19 cellular contexts compared by ENCODE assay signal in the genomic region with DNA sequence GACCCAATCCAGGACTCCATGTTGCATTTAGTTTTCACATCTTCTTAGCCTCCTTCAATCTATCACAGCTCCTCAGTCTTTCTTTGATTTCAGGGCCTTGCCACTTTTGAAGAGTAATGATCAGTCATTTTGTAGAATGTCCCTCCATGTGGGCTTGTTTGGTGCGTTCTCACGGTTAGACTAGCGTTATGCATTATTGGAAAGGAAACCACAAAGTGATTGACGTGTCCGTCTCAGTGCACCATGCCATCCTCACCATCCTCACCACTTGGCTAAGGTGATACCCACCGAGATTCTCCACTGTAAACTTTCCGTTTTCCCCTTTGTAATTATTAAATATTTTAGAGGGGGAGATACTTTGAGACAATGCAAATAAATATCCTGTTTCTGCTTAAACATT. TPM values are rescaled to one million over a fixed set of nuclear protein-coding genes. Genes with fewer than 3 reads are reported as not detected.
DNase-seq lines count a peak whose midpoint lies in the region; ATAC-seq, FAIRE-seq and TF ChIP-seq lines count a peak whose summit lies in the region.
"Had no signal": no experiment of that assay in that cellular context is flagged by ENCODE, and none has a peak within 500 bp of the region (broad histone marks: within the 10 kb centered on the region; RNA-seq: fewer than 3 reads in every experiment).

No MANE protein-coding gene starts in this region.

- H3K79me2 ChIP-seq in GM23338 (replicated peaks; ENCODE audit: insufficient read depth) (no peaks in the 10 kb centered on the region), H1 (ENCODE audit: control insufficient read depth in 1 of 2, insufficient read depth in 2 of 2, low read length in 2 of 2) (no peaks in the 10 kb centered on the region), mesendoderm (ENCODE audit: control insufficient read depth, insufficient read depth, low read length) (no peaks in the 10 kb centered on the region), Karpas-422 (ENCODE audit: low read length) (no peaks in the 10 kb centered on the region)

- H3K4me2 ChIP-seq in GM23338 (peak overlapping the region; percentile 58; the same call in 1 of the 2 replicates), H1 (ENCODE audit: insufficient read depth in 1 of 2, low read depth in 2 of 2, low read length in 2 of 2) (no peak overlapping the region), mesendoderm (ENCODE audit: low read length) (no peak overlapping the region), Karpas-422 (ENCODE audit: low read depth, low read length, poor library complexity, severe bottlenecking) (no peak overlapping the region)
- H3K4me2 ChIP-seq: KMS-11 had no signal

- H4K91ac ChIP-seq in H1 (replicated peaks; ENCODE audit: insufficient read length, low read length): peak overlapping the region; percentile 78

- H2BK5ac ChIP-seq in H1 (ENCODE audit: low read depth, low read length) (no peak overlapping the region), mesendoderm (ENCODE audit: low read length) (no peak overlapping the region)

- H3K36me3 Mint-ChIP-seq in CD8-positive, alpha-beta memory T cell: peaks cover 0 to under 1% (median 0%) of the 10 kb centered on the region in 3 donors
- peaks cover 22% of the 10 kb centered on the region; the same call in 2 of the 3 replicates for H3K36me3 Mint-ChIP-seq in GM23338 (ENCODE audit: low read depth)
- no peaks in the 10 kb centered on the region for H3K36me3 Mint-ChIP-seq in osteocyte (ENCODE audit: unreplicated experiment)
- H3K36me3 Mint-ChIP-seq: CD14-positive monocyte; CD8-positive, alpha-beta T cell had no signal

- H2BK120ac ChIP-seq in H1 (replicated peaks; ENCODE audit: low read depth, low read length) (no peak overlapping the region), mesendoderm (ENCODE audit: low read depth, low read length) (no peak overlapping the region)

- H4K8ac ChIP-seq in H1 (ENCODE audit: extremely low read depth, insufficient read depth, low read length): no peak overlapping the region
- no peak overlapping the region for H4K8ac ChIP-seq in mesendoderm (ENCODE audit: low read depth, low read length)

- peaks cover 4% of the 10 kb centered on the region; the same call in 1 of the 2 replicates for H3K9me2 ChIP-seq in GM23338 (ENCODE audit: insufficient read depth)
- no peaks in the 10 kb centered on the region for H3K9me2 ChIP-seq in Karpas-422 (replicated peaks; ENCODE audit: insufficient read depth, low read length)

- no peak overlapping the region for H2AFZ ChIP-seq in GM23338
- no peak overlapping the region for H2AFZ ChIP-seq in H1 (ENCODE audit: low read length)
- no peak overlapping the region for H2AFZ ChIP-seq in Karpas-422 (ENCODE audit: low read length)

- H3K27me3 ChIP-seq in CD8-positive, alpha-beta memory T cell (ENCODE audit: insufficient read depth, low read length, poor library complexity, severe bottlenecking): no peaks in the 10 kb centered on the region
- H3K27me3 ChIP-seq in GM23338 (ENCODE audit: insufficient read depth) (no peaks in the 10 kb centered on the region), H1 (replicated peaks in 1 of 4; ENCODE audit: control insufficient read depth in 3 of 4, extremely low read depth in 1 of 4, insufficient read depth in 3 of 4, low read length in 3 of 4) (no peaks in the 10 kb centered on the region; a peak in 1 of 7 replicates), ascending aorta (no peaks in the 10 kb centered on the region), mesendoderm (ENCODE audit: insufficient read depth, low read length, poor library complexity) (no peaks in the 10 kb centered on the region), Karpas-422 (ENCODE audit: low read length) (no peaks in the 10 kb centered on the region), gastrocnemius medialis (peaks cover 0 to 5% (median 3%) of the 10 kb centered on the region in 3 donors)

- H3K4ac ChIP-seq in H1 (replicated peaks; ENCODE audit: insufficient read length, low read depth, low read length): peak overlapping the region; percentile 71
- no peak overlapping the region for H3K4ac ChIP-seq in mesendoderm (ENCODE audit: low read depth, low read length)

- no peak overlapping the region for H3K14ac ChIP-seq in H1 (ENCODE audit: insufficient read length)

- H2BK12ac ChIP-seq in H1 (ENCODE audit: low read depth, low read length): no peak overlapping the region; the same call in 1 of the 2 replicates

- no peaks in the 10 kb centered on the region for H3K79me1 ChIP-seq in H1 (ENCODE audit: low read depth, low read length)
- no peaks in the 10 kb centered on the region for H3K79me1 ChIP-seq in mesendoderm (ENCODE audit: low read length)

- in situ Hi-C loops in gastrocnemius medialis (cut with MboI; ENCODE audit: low sequenced_read_pairs in 4 of 4): no loop called here

- H2AK5ac ChIP-seq in H1 (ENCODE audit: low read depth, low read length) (no peak overlapping the region), mesendoderm (ENCODE audit: low read length) (no peak overlapping the region)

- no peak overlapping the region for H3K18ac ChIP-seq in H1 (ENCODE audit: extremely low read depth, low read length)
- H3K18ac ChIP-seq in mesendoderm (ENCODE audit: low read length): no peak overlapping the region

- peak overlapping the region in 6 of 7 donors; percentile 2 to 45 (median 24) for H3K4me3 Mint-ChIP-seq in CD8-positive, alpha-beta memory T cell
- H3K4me3 Mint-ChIP-seq in GM23338 (no peak overlapping the region), osteocyte (ENCODE audit: unreplicated experiment) (no peak overlapping the region)
- H3K4me3 Mint-ChIP-seq: CD14-positive monocyte; CD8-positive, alpha-beta T cell had no signal

- no peaks in the 10 kb centered on the region for H3K23me2 ChIP-seq in H1 (ENCODE audit: low read depth, low read length)

- no peaks in the 10 kb centered on the region for H3F3A ChIP-seq in GM23338 (replicated peaks; ENCODE audit: low read depth)

- H3K9me3 ChIP-seq in CD8-positive, alpha-beta memory T cell (ENCODE audit: low read length): no peaks in the 10 kb centered on the region
- H3K9me3 ChIP-seq in H1 (ENCODE audit: insufficient read depth in 2 of 2, low read depth in 1 of 2, low read length in 1 of 2) (peaks cover 4 to 5% of the 10 kb centered on the region in 2 experiments; a peak in 2 of 4 replicates), ascending aorta (no peaks in the 10 kb centered on the region), Karpas-422 (ENCODE audit: low read length) (no peaks in the 10 kb centered on the region), gastrocnemius medialis (no peaks in the 10 kb centered on the region)
- H3K9me3 ChIP-seq: BE2C, HAP-1 had no signal

- H3K56ac ChIP-seq in H1 (replicated peaks; ENCODE audit: insufficient read length, low read depth, low read length) (no peak overlapping the region), mesendoderm (ENCODE audit: low read length) (no peak overlapping the region)

- H3K27ac ChIP-seq in CD8-positive, alpha-beta memory T cell (ENCODE audit: low read depth, low read length): no peak overlapping the region
- H3K27ac ChIP-seq in GM23338 (ENCODE audit: low read depth) (no peak overlapping the region), H1 (ENCODE audit: low read depth, low read length) (no peak overlapping the region), ascending aorta (no peak overlapping the region), mesendoderm (ENCODE audit: low read depth, low read length) (no peak overlapping the region), Karpas-422 (ENCODE audit: low read length) (no peak overlapping the region), gastrocnemius medialis (no peak overlapping the region)
- H3K27ac ChIP-seq: KMS-11 had no signal

- H3K9ac ChIP-seq in H1 (replicated peaks in 1 of 4; ENCODE audit: extremely low read depth in 1 of 4, low read depth in 3 of 4, low read length in 3 of 4): no peak overlapping the region
- H3K9ac ChIP-seq in mesendoderm (ENCODE audit: low read length): no peak overlapping the region
- H3K9ac ChIP-seq in Karpas-422 (ENCODE audit: low read length): no peak overlapping the region
- H3K9ac ChIP-seq: KMS-11 had no signal

- peaks cover 20 to 22% (median 20%) of the 10 kb centered on the region in 3 donors for H3K4me1 Mint-ChIP-seq in CD8-positive, alpha-beta memory T cell
- H3K4me1 Mint-ChIP-seq in GM23338: peaks cover 29% of the 10 kb centered on the region
- H3K4me1 Mint-ChIP-seq in osteocyte (ENCODE audit: unreplicated experiment): no peaks in the 10 kb centered on the region
- H3K4me1 Mint-ChIP-seq: CD14-positive monocyte had no signal

- POLR2A ChIA-PET in CD8-positive, alpha-beta memory T cell (lab: Charles Lee): no interaction called here
- POLR2A ChIA-PET in H1 (lab: Charles Lee; ENCODE audit: partially characterized antibody): interaction anchor here (1.4 kb wide), 1 partner anchor 20 kb away, joined by 4 read pairs; no protein-coding TSS in a partner anchor

- H3K36me3 ChIP-seq in CD8-positive, alpha-beta memory T cell (ENCODE audit: insufficient read depth, low read length): no peaks in the 10 kb centered on the region
- H3K36me3 ChIP-seq in GM23338 (ENCODE audit: insufficient read depth) (no peaks in the 10 kb centered on the region), H1 (ENCODE audit: control insufficient read depth in 2 of 4, insufficient read depth in 4 of 4, low read length in 3 of 4) (no peaks in the 10 kb centered on the region), ascending aorta (no peaks in the 10 kb centered on the region), mesendoderm (ENCODE audit: control insufficient read depth, insufficient read depth, low read length) (no peaks in the 10 kb centered on the region), Karpas-422 (ENCODE audit: insufficient read depth, low read length) (no peaks in the 10 kb centered on the region), gastrocnemius medialis (no peaks in the 10 kb centered on the region)
- H3K36me3 ChIP-seq: BE2C, HAP-1 had no signal

- no peak for TF ChIP-seq RAD21 in H1 (IDR thresholded peaks at IDR 0.05 in 1 of 2, conservative IDR thresholded peaks at IDR 0.05 in 1 of 2; ENCODE audit: low read depth in 2 of 2, low read length in 2 of 2)

- H3K23ac ChIP-seq in H1 (ENCODE audit: insufficient read length) (no peak overlapping the region), mesendoderm (ENCODE audit: low read length) (no peak overlapping the region)

- FAIRE-seq in H1 (lab: Jason Lieb, UNC): no peak
- FAIRE-seq: A204.1, G401.6, GM12892 had no signal

- intact Hi-C loops in ascending aorta (cut with DNase I) (no loop called here), gastrocnemius medialis (cut with DNase I; ENCODE audit: low total_unique reads) (no loop called here)

- H3K9me3 Mint-ChIP-seq in CD8-positive, alpha-beta memory T cell: peaks cover 0 to 2% (median 0%) of the 10 kb centered on the region in 5 donors
- H3K9me3 Mint-ChIP-seq in GM23338: peaks cover 26% of the 10 kb centered on the region
- no peaks in the 10 kb centered on the region for H3K9me3 Mint-ChIP-seq in osteocyte (ENCODE audit: unreplicated experiment)
- H3K9me3 Mint-ChIP-seq: CD8-positive, alpha-beta T cell had no signal

- H3K27me3 Mint-ChIP-seq in CD8-positive, alpha-beta memory T cell: peaks cover 13 to 27% of the 10 kb centered on the region in 2 donors
- H3K27me3 Mint-ChIP-seq in GM23338 (ENCODE audit: insufficient read depth, low read depth, poor library complexity): peaks cover 5% of the 10 kb centered on the region
- peaks cover 26% of the 10 kb centered on the region for H3K27me3 Mint-ChIP-seq in osteocyte (ENCODE audit: unreplicated experiment)

- DNase-seq in CD8-positive, alpha-beta memory T cell: no peak
- DNase-seq in GM23338 (ENCODE audit: low spot score) (no peak), H1 (ENCODE audit: low read depth in 1 of 2, low spot score in 2 of 2) (no peak), osteocyte (ENCODE audit: extremely low spot score, unreplicated experiment) (peak; percentile 25), ascending aorta (ENCODE audit: low spot score in 2 of 2) (no peak), mesendoderm (no peak), Karpas-422 (no peak), gastrocnemius medialis (no peak)
- DNase-seq: ACHN; BE2C; CD8-positive, alpha-beta T cell; COR-L47 had no signal

- 87% methylated on average over 7 of the region's 7 CpGs; no CpG with 5 or more reads in 1 of the 2 experiments for WGBS in H1 (ENCODE audit: extremely low coverage in 1 of 2, insufficient coverage in 1 of 2, insufficient read length in 1 of 2, insufficient replicate concordance in 2 of 2, low coverage in 1 of 2, low lambda C conversion rate in 2 of 2, missing lambda C conversion rate in 1 of 2), 2 experiments
- WGBS in mesendoderm (ENCODE audit: extremely low coverage, insufficient coverage, low lambda C conversion rate): no CpG with 5 or more reads among the region's 7 CpGs

- no peak overlapping the region for H3K4me3 ChIP-seq in CD8-positive, alpha-beta memory T cell (ENCODE audit: low read length)
- no peak overlapping the region for H3K4me3 ChIP-seq in GM23338
- H3K4me3 ChIP-seq in H1 (ENCODE audit: extremely low read depth in 1 of 4, insufficient read depth in 2 of 4, low read depth in 3 of 4, low read length in 4 of 4): no peak overlapping the region
- no peak overlapping the region for H3K4me3 ChIP-seq in ascending aorta
- H3K4me3 ChIP-seq in mesendoderm (ENCODE audit: low read length): no peak overlapping the region
- no peak overlapping the region for H3K4me3 ChIP-seq in Karpas-422 (ENCODE audit: low read length)
- no peak overlapping the region for H3K4me3 ChIP-seq in gastrocnemius medialis
- H3K4me3 ChIP-seq: HAP-1 had no signal

- no peak for TF ChIP-seq EP300 in H1 (IDR thresholded peaks at IDR 0.05; ENCODE audit: borderline replicate concordance in 1 of 2, low read depth in 2 of 2, low read length in 2 of 2)

- peak overlapping the region in 2 of 8 donors; percentile 7 to 20 for H3K27ac Mint-ChIP-seq in CD8-positive, alpha-beta memory T cell
- H3K27ac Mint-ChIP-seq in GM23338 (no peak overlapping the region), osteocyte (ENCODE audit: unreplicated experiment) (no peak overlapping the region)
- H3K27ac Mint-ChIP-seq: CD14-positive monocyte; CD8-positive, alpha-beta T cell had no signal

- TF ChIP-seq POLR2A in H1 (IDR thresholded peaks at IDR 0.05; ENCODE audit: control extremely low read depth in 1 of 2, low read depth in 2 of 2, low read length in 2 of 2): no peak
- no peak for TF ChIP-seq POLR2A in gastrocnemius medialis (IDR thresholded peaks at IDR 0.05)

- no peak overlapping the region for H2BK15ac ChIP-seq in H1 (ENCODE audit: low read length)
- H2BK15ac ChIP-seq in mesendoderm (replicated peaks; ENCODE audit: low read depth): no peak overlapping the region

- H3K4me1 ChIP-seq in CD8-positive, alpha-beta memory T cell (ENCODE audit: insufficient read depth, low read length): peaks cover 7% of the 10 kb centered on the region
- peaks cover 37% of the 10 kb centered on the region for H3K4me1 ChIP-seq in GM23338 (ENCODE audit: insufficient read depth)
- peaks cover 0 to 7% (median 2%) of the 10 kb centered on the region in 4 experiments; a peak in 4 of 7 replicates for H3K4me1 ChIP-seq in H1 (replicated peaks in 1 of 4; ENCODE audit: control insufficient read depth in 3 of 4, insufficient read depth in 4 of 4, low read length in 3 of 4)
- no peaks in the 10 kb centered on the region for H3K4me1 ChIP-seq in ascending aorta
- H3K4me1 ChIP-seq in mesendoderm (ENCODE audit: control insufficient read depth, low read depth, low read length): no peaks in the 10 kb centered on the region
- no peaks in the 10 kb centered on the region for H3K4me1 ChIP-seq in Karpas-422 (ENCODE audit: low read length)
- no peaks in the 10 kb centered on the region for H3K4me1 ChIP-seq in gastrocnemius medialis
- H3K4me1 ChIP-seq: BE2C had no signal

- H4K20me1 ChIP-seq in GM23338 (replicated peaks; ENCODE audit: insufficient read depth) (no peaks in the 10 kb centered on the region), H1 (replicated peaks in 1 of 2; ENCODE audit: control insufficient read depth in 1 of 2, insufficient read depth in 2 of 2, low read length in 2 of 2) (no peaks in the 10 kb centered on the region), Karpas-422 (ENCODE audit: insufficient read depth, low read depth, low read length) (no peaks in the 10 kb centered on the region)

- CTCF ChIA-PET in CD8-positive, alpha-beta memory T cell (lab: Charles Lee): no interaction called here
- CTCF ChIA-PET in H1 (lab: Charles Lee; ENCODE audit: partially characterized antibody): interaction anchor here (0.7 to 1.6 kb wide), 8 partner anchors 15 to 171 kb away, joined by 3 to 4 read pairs (median 4); no protein-coding TSS in a partner anchor

- TF ChIP-seq CTCF in GM23338 (conservative IDR thresholded peaks at IDR 0.05; ENCODE audit: low read depth in 2 of 2) (no peak), H1 (IDR thresholded peaks at IDR 0.05; ENCODE audit: control extremely low read depth in 1 of 3, insufficient read depth in 1 of 3, low read depth in 1 of 3, low read length in 3 of 3) (no peak), osteocyte (IDR thresholded peaks at IDR 0.05) (no peak), ascending aorta (IDR thresholded peaks at IDR 0.05) (no peak), gastrocnemius medialis (IDR thresholded peaks at IDR 0.05 in 4 of 5, conservative IDR thresholded peaks at IDR 0.05 in 1 of 5) (no peak)

- H4K5ac ChIP-seq in H1 (ENCODE audit: insufficient read length, low read depth, low read length) (no peak overlapping the region), mesendoderm (ENCODE audit: low read length) (no peak overlapping the region)

- no peak overlapping the region for H2BK20ac ChIP-seq in H1 (ENCODE audit: low read length)

- no peak for ATAC-seq in GM23338
- no peak for ATAC-seq in gastrocnemius medialis
- ATAC-seq: CD8-positive, alpha-beta T cell had no signal

RNA-seq across cellular contexts. Expression of a gene that starts 59.6 kb away (rescaled TPM):
- not detected for total RNA-seq in CD8-positive, alpha-beta memory T cell
- polyA plus RNA-seq in CD8-positive, alpha-beta memory T cell: not detected
- 0.04 and 1.4 TPM in 2 replicates for total RNA-seq in GM23338 (2014; rRNA removed; shearing (Covaris generic))
- 0.09 and 0.15 TPM in 2 replicates for polyA plus RNA-seq in GM23338 (2016; fragmentation: Nextera tagmentation; extraction: Ambion mirVana)
- 0.11 TPM in 1 of 2 replicates, not detected in the other for total RNA-seq in H1 (2021; fragmentation: NEBNext Ultra II Directional; extraction: Animal tissue kit (Norgen Biotek cat#: 25700))
- 0.79 and 0.93 TPM in 2 replicates for polyA plus RNA-seq in H1 (2011; rRNA removed)
- 0.81 TPM for polyA plus RNA-seq in H1 (2011; cell fraction: cytosol; rRNA removed)
- polyA plus RNA-seq in H1 (2011; cell fraction: nucleus; rRNA removed): 0.68 TPM
- polyA plus RNA-seq in H1 (2012, experiment 1 of 2): 0.57 to 1.3 TPM (median 0.75 TPM) in 4 replicates
- polyA plus RNA-seq in H1 (2012, experiment 2 of 2): 0.79 TPM
- polyA plus RNA-seq in H1 (2013, experiment 1 of 2): 1.0 TPM
- polyA plus RNA-seq in H1 (2013, experiment 2 of 2): 0.99 TPM
- polyA minus RNA-seq in H1 (2011; rRNA and poly(A)+ RNA removed): 0.20 and 0.35 TPM in 2 replicates
- 1.8 TPM for polyA minus RNA-seq in H1 (2011; cell fraction: cytosol; rRNA and poly(A)+ RNA removed)
- polyA minus RNA-seq in H1 (2011; cell fraction: nucleus; rRNA and poly(A)+ RNA removed): 1.2 TPM
- 0.37 and 0.56 TPM in 2 replicates for total RNA-seq in osteocyte
- not detected for total RNA-seq in ascending aorta
- 0.55 TPM for polyA plus RNA-seq in mesendoderm (2013, experiment 1 of 2)
- polyA plus RNA-seq in mesendoderm (2013, experiment 2 of 2): 0.60 TPM
- total RNA-seq in Karpas-422 (2014; rRNA removed; shearing (Covaris generic); ENCODE audit: low replicate concordance): not detected in 2 replicates
- total RNA-seq in gastrocnemius medialis: under 1 TPM in 1 of 4 donors, not detected in 3; 0.10 TPM
- total RNA-seq: CD8-positive, alpha-beta T cell; HT1080 had no signal
- polyA plus RNA-seq: CD14-positive monocyte had no signal

Comparison
In these comparisons a context has a peak if more than half of its experiments do, and no peak if none do; other contexts are left out.
1. H3K4me3 Mint-ChIP-seq: peak in CD8-positive, alpha-beta memory T cell (6 of 7); none in GM23338 (single experiment) and osteocyte (single experiment).